Comparison of ENCODE assay signal across 21 cellular contexts in genomic region chr17:47690121-47690520, GRCh38. TPM values are rescaled to one million over a fixed set of nuclear protein-coding genes. Genes with fewer than 3 reads are reported as not detected.
DNase-seq lines count a peak whose midpoint lies in the region; ATAC-seq and TF ChIP-seq lines count a peak whose summit lies in the region.
"Had no signal": no experiment of that assay in that cellular context is flagged by ENCODE, and none has a peak within 500 bp of the region (broad histone marks: within the 10 kb centered on the region; RNA-seq: fewer than 3 reads in every experiment).

No MANE protein-coding gene starts in this region.

- H3K9me2 ChIP-seq in HCT116 (ENCODE audit: insufficient read depth) = no peaks in the 10 kb centered on the region

- BruUV-seq in HCT116 (replicated peaks; lab: Mats Ljungman, UMichigan) = no TSS peak

- H3K9me3 ChIP-seq in HCT116 (ENCODE audit: control insufficient read depth in 1 of 2, insufficient read depth in 1 of 2, low read depth in 1 of 2, low read length in 2 of 2) = no peaks in the 10 kb centered on the region

- H3K4me2 ChIP-seq in HCT116 (ENCODE audit: low read length) = peak overlapping the region; percentile 4; the same call in 1 of the 2 replicates

- H2AFZ ChIP-seq in HCT116 (ENCODE audit: low read depth, low read length, poor library complexity, severe bottlenecking) = no peak overlapping the region

- H3K4me3 ChIP-seq in HCT116 (replicated peaks in 1 of 2; ENCODE audit: low read depth in 1 of 2, low read length in 2 of 2) = no peak overlapping the region

- H3K27ac Mint-ChIP-seq in activated T-cell treated with anti-CD3 and anti-CD28 coated beads, Interleukin-2, amount 50 U/mL, for 72 hours = no peak overlapping the region
- peak overlapping the region; percentile 81 for H3K27ac Mint-ChIP-seq in memory B cell

- POLR2A ChIA-PET in HCT116 (lab: Charles Lee) = no interaction called here

- no peak overlapping the region for H3K9ac ChIP-seq in HCT116 (ENCODE audit: low read length)

- peaks cover 5 to 6% of the 10 kb centered on the region in 2 experiments; a peak in 3 of 4 replicates for H3K36me3 ChIP-seq in HCT116 (ENCODE audit: control insufficient read depth in 1 of 2, insufficient read depth in 2 of 2, low read length in 2 of 2)

- peaks cover 3% of the 10 kb centered on the region; the same call in 1 of the 2 replicates for H4K20me1 ChIP-seq in HCT116 (ENCODE audit: insufficient read depth)

- DNase-seq in activated T-cell treated with anti-CD3 and anti-CD28 coated beads, Interleukin-2, amount 50 U/mL, for 72 hours = no peak
- no peak for DNase-seq in activated T-cell treated with anti-CD3 and anti-CD28 coated beads, Interleukin-2, amount 50 U/mL, for 48 hours
- DNase-seq in CD1c-positive myeloid dendritic cell (ENCODE audit: extremely low spot score) (peak; percentile 45), HCT116 (ENCODE audit: low read depth, low spot score) (no peak), memory B cell (ENCODE audit: low spot score in 2 of 2) (no peak), NCI-H446 (lab: John Stamatoyannopoulos, UW) (no peak)
- DNase-seq: DMS153; GDM1; KBM-7; NCI-H1105; NCI-H2081; NCI-H2171 treated with DMSO at 0.1 percent for 48 hours; NCI-H446 treated with DMSO at 0.1 percent for 48 hours; NCI-H748 treated with DMSO at 0.1 percent for 48 hours; NK-92 treated with Interleukin-12 subunit alpha and Interleukin-12 subunit beta, amount 100 ng/mL, for 24 hours had no signal

- H3K4me3 Mint-ChIP-seq in activated T-cell treated with anti-CD3 and anti-CD28 coated beads, Interleukin-2, amount 50 U/mL, for 72 hours = no peak overlapping the region
- no peak overlapping the region for H3K4me3 Mint-ChIP-seq in memory B cell

- RAD21 ChIA-PET in HCT116 (lab: Charles Lee; ENCODE audit: low non-redundant PET in 1 of 2, low total read pairs in 2 of 2, uncharacterized antibody in 2 of 2, unreplicated experiment in 2 of 2) = no interaction called here

- no peak for TF ChIP-seq POLR2A in HCT116 (IDR thresholded peaks at IDR 0.05; ENCODE audit: borderline replicate concordance, extremely low read depth, insufficient read depth, insufficient read length)

- H3K27me3 ChIP-seq in HCT116 (ENCODE audit: insufficient read depth, low read length) = no peaks in the 10 kb centered on the region

- intact Hi-C loops in HCT116 (cut with micrococcal nuclease) = no loop called here

- H3K9me3 Mint-ChIP-seq in activated T-cell treated with anti-CD3 and anti-CD28 coated beads, Interleukin-2, amount 50 U/mL, for 72 hours = no peaks in the 10 kb centered on the region
- no peaks in the 10 kb centered on the region for H3K9me3 Mint-ChIP-seq in memory B cell

- no peak for TF ChIP-seq CTCF in HCT116 (IDR thresholded peaks at IDR 0.05 in 2 of 3, conservative IDR thresholded peaks at IDR 0.05 in 1 of 3; ENCODE audit: borderline replicate concordance in 1 of 3, insufficient read depth in 1 of 3, low read depth in 2 of 3, low read length in 2 of 3)

- CTCF ChIA-PET in HCT116 (lab: Charles Lee) = no interaction called here

- ATAC-seq in activated T-cell treated with anti-CD3 and anti-CD28 coated beads, Interleukin-2, amount 50 U/mL, for 72 hours (replicated peaks in 1 of 2) = peak; percentile 1 to 5
- no peak for ATAC-seq in HCT116
- no peak for ATAC-seq in memory B cell (ENCODE audit: low read depth)
- ATAC-seq in HG03196 (IDR thresholded peaks at IDR 0.05; ENCODE audit: unreplicated experiment) = no peak
- ATAC-seq in HG03045 (IDR thresholded peaks at IDR 0.05; ENCODE audit: unreplicated experiment) = no peak
- ATAC-seq: HepG2, Right ventricle myocardium inferior had no signal

- TF ChIP-seq RAD21 in HCT116 (IDR thresholded peaks at IDR 0.05; ENCODE audit: low read depth) = no peak

- H3K36me3 Mint-ChIP-seq in activated T-cell treated with anti-CD3 and anti-CD28 coated beads, Interleukin-2, amount 50 U/mL, for 72 hours (ENCODE audit: insufficient read depth in 2 of 2) = peaks cover 5 to 10% of the 10 kb centered on the region in 2 donors
- H3K36me3 Mint-ChIP-seq in memory B cell = peaks cover 5% of the 10 kb centered on the region

- H3K27ac ChIP-seq in HCT116 (ENCODE audit: low read depth, low read length) = no peak overlapping the region
- H3K27ac ChIP-seq: C4-2B had no signal

- peaks cover 24 to 48% of the 10 kb centered on the region in 2 experiments for H3K4me1 ChIP-seq in HCT116 (ENCODE audit: control insufficient read depth in 1 of 2, insufficient read depth in 2 of 2, low read length in 2 of 2)

- no peaks in the 10 kb centered on the region for H3K27me3 Mint-ChIP-seq in activated T-cell treated with anti-CD3 and anti-CD28 coated beads, Interleukin-2, amount 50 U/mL, for 72 hours (ENCODE audit: low read depth)
- peaks cover 1% of the 10 kb centered on the region for H3K27me3 Mint-ChIP-seq in memory B cell

- no peaks in the 10 kb centered on the region for H3K79me2 ChIP-seq in HCT116 (ENCODE audit: insufficient read depth, low read length)

- H3K4me1 Mint-ChIP-seq in activated T-cell treated with anti-CD3 and anti-CD28 coated beads, Interleukin-2, amount 50 U/mL, for 72 hours (ENCODE audit: low read depth) = peaks cover 41% of the 10 kb centered on the region
- H3K4me1 Mint-ChIP-seq in memory B cell = peaks cover 13% of the 10 kb centered on the region

TF ChIP-seq in HCT116, 20 proteins besides CTCF, POLR2A, EP300 and RAD21:
- TF ChIP-seq REST (IDR thresholded peaks at IDR 0.05; ENCODE audit: low read depth) (no peak), ZNF274 (IDR thresholded peaks at IDR 0.05; ENCODE audit: low read depth, low read length) (no peak), EZH2 (IDR thresholded peaks at IDR 0.05) (no peak), JUND (IDR thresholded peaks at IDR 0.05) (no peak), FOSL1 (IDR thresholded peaks at IDR 0.05; ENCODE audit: low read depth) (no peak), POLR2AphosphoS5 (IDR thresholded peaks at IDR 0.05; ENCODE audit: low read depth, low read length) (no peak), YY1 (IDR thresholded peaks at IDR 0.05; ENCODE audit: extremely low read depth, insufficient replicate concordance, low read depth, low read length) (no peak), SRF (IDR thresholded peaks at IDR 0.05; ENCODE audit: low read depth) (no peak), ELF1 (IDR thresholded peaks at IDR 0.05; ENCODE audit: borderline replicate concordance, low read depth) (no peak), EGR1 (IDR thresholded peaks at IDR 0.05; ENCODE audit: low read depth) (no peak), TCF7L2 (IDR thresholded peaks at IDR 0.05; ENCODE audit: borderline replicate concordance, extremely low read depth, insufficient read depth, insufficient read length) (no peak), ATF3 (IDR thresholded peaks at IDR 0.05) (no peak), MAX (IDR thresholded peaks at IDR 0.05) (no peak)

RNA-seq across cellular contexts. Expression of gene TBKBP1, which starts 3.8 kb away (rescaled TPM):
- total RNA-seq in activated T-cell treated with anti-CD3 and anti-CD28 coated beads, Interleukin-2, amount 50 U/mL, for 72 hours = 10 to 100 TPM; 24.2 to 28.7 TPM
- total RNA-seq in HCT116 (2021; ENCODE audit: unreplicated experiment) = 12.4 TPM
- polyA plus RNA-seq in HCT116 (2012) = 14.0 and 15.6 TPM in 2 replicates

RNA-seq across cellular contexts. Expression of gene KPNB1, which starts 40.4 kb away (rescaled TPM):
- 100 to 1,000 TPM; 581 to 729 TPM for total RNA-seq in activated T-cell treated with anti-CD3 and anti-CD28 coated beads, Interleukin-2, amount 50 U/mL, for 72 hours
- total RNA-seq in HCT116 (2021; ENCODE audit: unreplicated experiment) = 526 TPM
- polyA plus RNA-seq in HCT116 (2012) = 233 and 294 TPM in 2 replicates

RNA-seq across cellular contexts. Expression of gene TBX21, which starts 42.9 kb away (rescaled TPM):
- 10 to 100 TPM; 27.9 to 45.5 TPM for total RNA-seq in activated T-cell treated with anti-CD3 and anti-CD28 coated beads, Interleukin-2, amount 50 U/mL, for 72 hours
- 0.20 TPM for total RNA-seq in HCT116 (2021; ENCODE audit: unreplicated experiment)
- not detected in 2 replicates for polyA plus RNA-seq in HCT116 (2012)
- total RNA-seq: HepG2, SK-MEL-5 had no signal
- polyA plus RNA-seq: HepG2 had no signal

Comparison
In these comparisons a context has a peak if more than half of its experiments do, and no peak if none do; other contexts are left out.
1. ATAC-seq: peak in activated T-cell treated with anti-CD3 and anti-CD28 coated beads, Interleukin-2, amount 50 U/mL, for 72 hours (2 of 2); none in HCT116 (single experiment), memory B cell (single experiment), HG03196 (single experiment) and HG03045 (single experiment).
2. RNA of gene TBX21, which starts 42.9 kb away (total RNA-seq): 27.9 to 45.5 TPM in activated T-cell treated with anti-CD3 and anti-CD28 coated beads, Interleukin-2, amount 50 U/mL, for 72 hours; 0.20 TPM in HCT116 (single experiment); every median in the first group is over 10 times any median in the second.